ENCODE assay signal across 8 cellular contexts in genomic region chr1:241531195-241532172, GRCh38. TPM values are rescaled to one million over a fixed set of nuclear protein-coding genes. Genes with fewer than 3 reads are reported as not detected.
DNase-seq lines count a peak whose midpoint lies in the region; ATAC-seq and TF ChIP-seq lines count a peak whose summit lies in the region.

No MANE protein-coding gene starts in this region.

- peak overlapping the region; percentile 90 for H3K4me3 Mint-ChIP-seq in dendritic cell treated with granulocyte-macrophage colony-stimulating factor and Interleukin-4, amounts not matched to agents 40 ng/mL and 50 ng/mL, for 4 days
- peak overlapping the region; percentile 98 for H3K4me3 Mint-ChIP-seq in memory B cell

- no peak for TF ChIP-seq EP300 in upper lobe of left lung (IDR thresholded peaks at IDR 0.05)

- H3K4me3 ChIP-seq in NB4 (ENCODE audit: low read depth, low read length) (peak overlapping the region; percentile 88), upper lobe of left lung (peak overlapping the region; percentile 36 to 57 (median 51))

- H3K36me3 Mint-ChIP-seq in dendritic cell treated with granulocyte-macrophage colony-stimulating factor and Interleukin-4, amounts not matched to agents 40 ng/mL and 50 ng/mL, for 4 days (ENCODE audit: low read depth), result peaks cover 17% of the 10 kb centered on the region
- peaks cover 5% of the 10 kb centered on the region for H3K36me3 Mint-ChIP-seq in memory B cell

- peak overlapping the region; percentile 49 to 63 (median 60) for H3K27ac ChIP-seq in upper lobe of left lung

- H3K27me3 Mint-ChIP-seq in dendritic cell treated with granulocyte-macrophage colony-stimulating factor and Interleukin-4, amounts not matched to agents 40 ng/mL and 50 ng/mL, for 4 days, result no peaks in the 10 kb centered on the region
- H3K27me3 Mint-ChIP-seq in memory B cell, result no peaks in the 10 kb centered on the region

- no peaks in the 10 kb centered on the region for H3K9me3 ChIP-seq in upper lobe of left lung

- intact Hi-C loops in dendritic cell treated with granulocyte-macrophage colony-stimulating factor and Interleukin-4, amounts not matched to agents 40 ng/mL and 50 ng/mL, for 4 days (cut with micrococcal nuclease), result loop anchor here (1.0 to 5.0 kb wide), 4 partner anchors 21 to 303 kb away; no protein-coding TSS in a partner anchor

- 2 to 5% methylated on average over 11 of the region's 11 CpGs for WGBS in upper lobe of left lung, 2 donors

- H3K9me3 Mint-ChIP-seq in dendritic cell treated with granulocyte-macrophage colony-stimulating factor and Interleukin-4, amounts not matched to agents 40 ng/mL and 50 ng/mL, for 4 days, result no peaks in the 10 kb centered on the region
- no peaks in the 10 kb centered on the region for H3K9me3 Mint-ChIP-seq in memory B cell

- H3K4me1 Mint-ChIP-seq in dendritic cell treated with granulocyte-macrophage colony-stimulating factor and Interleukin-4, amounts not matched to agents 40 ng/mL and 50 ng/mL, for 4 days (ENCODE audit: low read depth), result peaks cover 37% of the 10 kb centered on the region
- H3K4me1 Mint-ChIP-seq in memory B cell, result peaks cover 27% of the 10 kb centered on the region

- ATAC-seq in GM18498 (IDR thresholded peaks at IDR 0.05; ENCODE audit: unreplicated experiment) (peak; percentile 70), HG02840 (IDR thresholded peaks at IDR 0.05; ENCODE audit: low FRiP score, unreplicated experiment) (peak; percentile 66), memory B cell (ENCODE audit: low read depth) (peak; percentile 58), upper lobe of left lung (ENCODE audit: low FRiP score in 2 of 2) (peak; percentile 86 to 94)

- H3K27ac Mint-ChIP-seq in dendritic cell treated with granulocyte-macrophage colony-stimulating factor and Interleukin-4, amounts not matched to agents 40 ng/mL and 50 ng/mL, for 4 days, result peak overlapping the region; percentile 99
- H3K27ac Mint-ChIP-seq in memory B cell, result peak overlapping the region; percentile 98

- TF ChIP-seq POLR2A in NB4 (IDR thresholded peaks at IDR 0.05; ENCODE audit: extremely low read depth, insufficient read length) (no peak), upper lobe of left lung (IDR thresholded peaks at IDR 0.05) (no peak)

- TF ChIP-seq CTCF in NB4 (IDR thresholded peaks at IDR 0.05; ENCODE audit: low read depth, low read length) (no peak), upper lobe of left lung (IDR thresholded peaks at IDR 0.05) (peak; percentile 28 to 77 (median 62))

- H3K27me3 ChIP-seq in upper lobe of left lung, result no peaks in the 10 kb centered on the region

- H3K36me3 ChIP-seq in upper lobe of left lung, result no peaks in the 10 kb centered on the region

- DNase-seq in AG08395 (ENCODE audit: low spot score), result peak; percentile 56
- DNase-seq in NB4 (ENCODE audit: low read depth), result peak; percentile 85
- peak; percentile 81 for DNase-seq in SHP77 treated with DMSO at 0.1 percent for 48 hours (lab: John Stamatoyannopoulos, UW)
- peak in 1 of 2 donors; percentile 70 for DNase-seq in memory B cell (ENCODE audit: low spot score in 2 of 2)
- no peak for DNase-seq in upper lobe of left lung

- H3K4me1 ChIP-seq in upper lobe of left lung, result peaks cover 0 to 3% (median 2%) of the 10 kb centered on the region in 4 donors

RNA-seq across cellular contexts. Expression of gene KMO, which starts 0.7 kb away (rescaled TPM):
- total RNA-seq in upper lobe of left lung, result 10 to 100 TPM in 3 of 6 donors, 1 to 10 TPM in 3; 5.5 to 19.9 (median 9.7) TPM

RNA-seq across cellular contexts. Expression of gene FH, which starts 11.9 kb away (rescaled TPM):
- 10 to 100 TPM; 13.0 to 46.7 (median 37.6) TPM for total RNA-seq in upper lobe of left lung

Comparison
In these comparisons a context has a peak if more than half of its experiments do, and no peak if none do; other contexts are left out.
1. DNase-seq: peak in AG08395 (single experiment), NB4 (single experiment) and SHP77 treated with DMSO at 0.1 percent for 48 hours (single experiment); none in upper lobe of left lung (0 of 2).
2. Peak in every context shown above with its lines, with median percentiles within 50 percentile points of each other: ATAC-seq.